ENCODE assay signal across 6 cellular contexts in the genomic region with DNA sequence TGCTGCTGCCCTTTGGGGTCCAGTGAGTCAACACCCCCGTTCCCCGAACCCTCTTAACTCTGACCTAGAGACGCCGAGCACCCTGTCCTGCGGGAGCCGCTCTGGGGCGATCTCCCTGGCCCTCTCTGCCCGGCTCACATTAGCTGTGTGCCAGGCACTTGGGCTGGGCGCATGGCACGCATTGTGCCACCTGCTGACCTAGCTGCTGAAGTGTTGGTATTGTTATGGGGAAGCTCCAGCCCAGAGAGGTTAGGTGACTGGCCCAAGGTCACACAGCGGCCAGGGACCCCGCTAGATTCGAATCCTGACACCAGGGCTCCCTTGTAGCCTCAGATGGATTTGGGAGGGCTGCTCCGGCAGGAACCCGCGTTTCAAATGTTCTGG. TPM values are rescaled to one million over a fixed set of nuclear protein-coding genes. Genes with fewer than 3 reads are reported as not detected.
DNase-seq lines count a peak whose midpoint lies in the region; ATAC-seq and TF ChIP-seq lines count a peak whose summit lies in the region.

No MANE protein-coding gene starts in this region.

- intact Hi-C loops in CD4-positive, alpha-beta memory T cell (cut with micrococcal nuclease): loop anchor here (1.0 to 2.0 kb wide), 3 partner anchors 8 to 23 kb away; partner anchors contain the start of genes COASY, NAGLU and PSMC3IP
- intact Hi-C loops in left colon (cut with DNase I, micrococcal nuclease): no loop called here

- H3K9me3 ChIP-seq in CD4-positive, alpha-beta memory T cell (ENCODE audit: control insufficient read depth in 1 of 2, low read length in 2 of 2): no peaks in the 10 kb centered on the region

- POLR2A ChIA-PET in CD4-positive, alpha-beta memory T cell (lab: Charles Lee; ENCODE audit: partially characterized antibody): interaction anchor here (0.6 to 3.0 kb wide), 11 partner anchors 10 to 659 kb away, joined by 3 to 35 read pairs (median 8); partner anchors contain the start of genes MLX, NAGLU, PSMC3IP and RETREG3

- H3K9me3 Mint-ChIP-seq in CD4-positive, alpha-beta memory T cell: no peaks in the 10 kb centered on the region

- no peaks in the 10 kb centered on the region for H3K27me3 ChIP-seq in CD4-positive, alpha-beta memory T cell (ENCODE audit: insufficient read depth, low read length)

- peak overlapping the region; percentile 67 to 94 (median 79) for H3K27ac Mint-ChIP-seq in CD4-positive, alpha-beta memory T cell

- peaks cover 11 to 49% (median 22%) of the 10 kb centered on the region in 4 donors for H3K4me1 Mint-ChIP-seq in CD4-positive, alpha-beta memory T cell

- H3K4me3 ChIP-seq in CD4-positive, alpha-beta memory T cell (ENCODE audit: low read length in 2 of 2): peak overlapping the region; percentile 49 to 69
- peak overlapping the region; percentile 81 for H3K4me3 ChIP-seq in WI38 (ENCODE audit: low read depth, low read length)

- DNase-seq in CD4-positive, alpha-beta memory T cell: peak in 1 of 5 donors; percentile 25
- DNase-seq in left colon: peak; percentile 36 to 42
- DNase-seq in NCI-H2196 treated with DMSO at 0.1 percent for 48 hours (lab: John Stamatoyannopoulos, UW; ENCODE audit: unreplicated experiment): no peak

- no peak for TF ChIP-seq CTCF in WI38 (IDR thresholded peaks at IDR 0.05; ENCODE audit: low read depth, low read length)

- peaks cover 18% of the 10 kb centered on the region for H3K4me1 ChIP-seq in CD4-positive, alpha-beta memory T cell (ENCODE audit: insufficient read depth, low read length)

- H3K27ac ChIP-seq in CD4-positive, alpha-beta memory T cell (ENCODE audit: low read depth, low read length): peak overlapping the region; percentile 77

- H3K4me3 Mint-ChIP-seq in CD4-positive, alpha-beta memory T cell: peak overlapping the region; percentile 86 to 92 (median 91)

- no peaks in the 10 kb centered on the region for H3K36me3 Mint-ChIP-seq in CD4-positive, alpha-beta memory T cell

- H3K36me3 ChIP-seq in CD4-positive, alpha-beta memory T cell (ENCODE audit: insufficient read depth, low read length): no peaks in the 10 kb centered on the region

- ATAC-seq in left colon (peak; percentile 47), HG03159 (IDR thresholded peaks at IDR 0.05; ENCODE audit: unreplicated experiment) (no peak), GM21526 (IDR thresholded peaks at IDR 0.05; ENCODE audit: low FRiP score, unreplicated experiment) (no peak)

- H3K27me3 Mint-ChIP-seq in CD4-positive, alpha-beta memory T cell: no peaks in the 10 kb centered on the region

- CTCF ChIA-PET in CD4-positive, alpha-beta memory T cell (lab: Charles Lee; ENCODE audit: partially characterized antibody): interaction anchor here (1.1 to 1.5 kb wide), 2 partner anchors 24 to 25 kb away, joined by 3 to 6 read pairs; no protein-coding TSS in a partner anchor

RNA-seq across cellular contexts. Expression of gene HSD17B1, which starts 1.1 kb away (rescaled TPM):
- total RNA-seq in CD4-positive, alpha-beta memory T cell: 1 to 10 TPM; 1.2 TPM
- polyA plus RNA-seq in CD4-positive, alpha-beta memory T cell: under 1 TPM; 0.07 to 0.88 TPM
- under 1 TPM; 0.85 to 0.98 TPM for total RNA-seq in left colon

RNA-seq across cellular contexts. Expression of gene COASY, which starts 8.1 kb away (rescaled TPM):
- total RNA-seq in CD4-positive, alpha-beta memory T cell: 10 to 100 TPM; 65.2 to 71.1 TPM
- polyA plus RNA-seq in CD4-positive, alpha-beta memory T cell: 10 to 100 TPM; 44.6 to 66.0 TPM
- total RNA-seq in left colon: 100 to 1,000 TPM in 1 of 2 donors, 10 to 100 TPM in 1; 92.6 to 122 TPM

RNA-seq across cellular contexts. Expression of gene MLX, which starts 13.0 kb away (rescaled TPM):
- 10 to 100 TPM; 73.3 to 73.7 TPM for total RNA-seq in CD4-positive, alpha-beta memory T cell
- 10 to 100 TPM; 38.1 to 53.6 TPM for polyA plus RNA-seq in CD4-positive, alpha-beta memory T cell
- 10 to 100 TPM; 95.1 to 98.8 TPM for total RNA-seq in left colon

RNA-seq across cellular contexts. Expression of gene NAGLU, which starts 17.8 kb away (rescaled TPM):
- 10 to 100 TPM; 20.6 to 22.8 TPM for total RNA-seq in CD4-positive, alpha-beta memory T cell
- polyA plus RNA-seq in CD4-positive, alpha-beta memory T cell: 10 to 100 TPM in 1 of 2 donors, 1 to 10 TPM in 1; 8.5 to 15.5 TPM
- 10 to 100 TPM; 36.5 to 45.9 TPM for total RNA-seq in left colon

RNA-seq across cellular contexts. Expression of gene PSMC3IP, which starts 23.7 kb away (rescaled TPM):
- total RNA-seq in CD4-positive, alpha-beta memory T cell: 1 to 10 TPM; 3.4 to 4.5 TPM
- 1 to 10 TPM in 1 of 2 donors, under 1 TPM in 1; 0.93 to 1.9 TPM for polyA plus RNA-seq in CD4-positive, alpha-beta memory T cell
- total RNA-seq in left colon: 1 to 10 TPM; 1.6 to 2.2 TPM
